8 cellular contexts compared by ENCODE assay signal in the genomic region with DNA sequence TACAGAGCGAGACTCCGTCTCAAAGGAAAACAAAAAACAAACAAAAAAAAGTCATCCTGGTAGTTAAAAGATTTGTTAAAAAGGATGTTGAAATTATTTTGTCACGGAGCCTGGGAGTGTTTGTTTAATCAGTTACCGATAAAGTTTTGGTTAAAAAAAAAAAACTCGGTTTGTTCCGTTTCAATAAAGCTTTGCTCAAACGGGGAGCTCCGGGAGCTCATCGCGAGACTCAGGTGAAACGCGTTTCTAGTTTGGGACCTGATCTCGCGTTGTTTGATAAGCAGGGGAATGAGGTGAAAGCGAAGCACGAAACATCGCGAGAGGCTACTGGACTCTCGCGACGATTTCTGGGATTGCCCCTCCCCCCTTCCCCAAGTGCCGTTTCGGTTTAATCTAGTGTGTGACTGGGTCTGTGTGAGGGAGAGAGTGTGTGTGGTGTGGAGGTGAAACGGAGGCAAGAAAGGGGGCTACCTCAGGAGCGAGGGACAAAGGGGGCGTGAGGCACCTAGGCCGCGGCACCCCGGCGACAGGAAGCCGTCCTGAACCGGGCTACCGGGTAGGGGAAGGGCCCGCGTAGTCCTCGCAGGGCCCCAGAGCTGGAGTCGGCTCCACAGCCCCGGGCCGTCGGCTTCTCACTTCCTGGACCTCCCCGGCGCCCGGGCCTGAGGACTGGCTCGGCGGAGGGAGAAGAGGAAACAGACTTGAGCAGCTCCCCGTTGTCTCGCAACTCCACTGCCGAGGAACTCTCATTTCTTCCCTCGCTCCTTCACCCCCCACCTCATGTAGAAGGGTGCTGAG. TPM values are rescaled to one million over a fixed set of nuclear protein-coding genes. Genes with fewer than 3 reads are reported as not detected.
DNase-seq lines count a peak whose midpoint lies in the region; ATAC-seq and TF ChIP-seq lines count a peak whose summit lies in the region.

Gene CDK12 (plus strand): TSS at position 374 of the 798 bp plus-strand sequence. CDS start 586 bp downstream, outside the sequence.

- TF ChIP-seq CTCF in choroid plexus epithelial cell (conservative IDR thresholded peaks at IDR 0.05; ENCODE audit: low read depth, low read length) (no peak), kidney epithelial cell (IDR thresholded peaks at IDR 0.05; ENCODE audit: insufficient read depth, low read length, poor library complexity, severe bottlenecking) (no peak)

- POLR2A ChIA-PET in activated CD4-positive, alpha-beta T cell treated with anti-CD3 and anti-CD28 coated beads for 36 hours (lab: Charles Lee): interaction anchor here (0.6 to 5.5 kb wide), 13 partner anchors 10 to 872 kb away, joined by 3 to 96 read pairs (median 4); partner anchors contain the start of genes FBXL20, MED1 and WIPF2

- H3K4me1 Mint-ChIP-seq in activated CD4-positive, alpha-beta T cell treated with anti-CD3 and anti-CD28 coated beads for 36 hours: peaks cover 22% of the 10 kb centered on the region

- peak within 1 kb of the TSS; percentile 91 for H3K4me3 Mint-ChIP-seq in activated CD4-positive, alpha-beta T cell treated with anti-CD3 and anti-CD28 coated beads for 36 hours

- H3K27ac Mint-ChIP-seq in activated CD4-positive, alpha-beta T cell treated with anti-CD3 and anti-CD28 coated beads for 36 hours: peak within 1 kb of the TSS; percentile 94

- ATAC-seq in HG03439 (IDR thresholded peaks at IDR 0.05; ENCODE audit: unreplicated experiment): peak; percentile 79
- peak; percentile 91 for ATAC-seq in activated CD4-positive, alpha-beta T cell treated with anti-CD3 and anti-CD28 coated beads for 36 hours

- H3K27me3 Mint-ChIP-seq in activated CD4-positive, alpha-beta T cell treated with anti-CD3 and anti-CD28 coated beads for 36 hours: no peaks in the 10 kb centered on the region

- DNase-seq in AG20443 (ENCODE audit: low spot score) (peak; percentile 98), NCI-H524 (lab: John Stamatoyannopoulos, UW) (peak; percentile 99 to 100), choroid plexus epithelial cell (ENCODE audit: low read depth) (peak; percentile 100), kidney epithelial cell (ENCODE audit: low read depth) (peak; percentile 91)
- peak; percentile 97 for DNase-seq in activated CD4-positive, alpha-beta T cell treated with anti-CD3 and anti-CD28 coated beads for 36 hours
- DNase-seq in stimulated activated CD4-positive, alpha-beta T cell treated with anti-CD3 and anti-CD28 coated beads, Interleukin-15, amount 100 ng/mL, for 48 hours (ENCODE audit: low read depth in 2 of 2): peak; percentile 92

- no peaks in the 10 kb centered on the region for H3K27me3 ChIP-seq in kidney epithelial cell (ENCODE audit: control insufficient read depth, insufficient read depth, low read length)

- H3K36me3 ChIP-seq in kidney epithelial cell (ENCODE audit: control insufficient read depth, insufficient read depth, low read length): no peaks in the 10 kb centered on the region

- H3K36me3 Mint-ChIP-seq in activated CD4-positive, alpha-beta T cell treated with anti-CD3 and anti-CD28 coated beads for 36 hours (ENCODE audit: low read depth): peaks cover 35% of the 10 kb centered on the region

- CTCF ChIA-PET in activated CD4-positive, alpha-beta T cell treated with anti-CD3 and anti-CD28 coated beads for 36 hours (lab: Charles Lee): interaction anchor here (0.6 to 2.8 kb wide), 7 partner anchors 9 to 472 kb away, joined by 3 to 32 read pairs (median 3); partner anchors contain the start of gene MED1

- intact Hi-C loops in activated CD4-positive, alpha-beta T cell treated with anti-CD3 and anti-CD28 coated beads for 36 hours (cut with DNase I, micrococcal nuclease): loop anchor here (1.0 to 10.0 kb wide), 14 partner anchors 10 to 758 kb away; partner anchors contain the start of genes MED1 (in 2 of the 2), PSMD3 (in 2 of the 2), RPL19 (in 2 of the 2) and FBXL20 (in 1 of the 2)

- H3K4me3 ChIP-seq in choroid plexus epithelial cell (ENCODE audit: low read depth, low read length) (peak within 1 kb of the TSS; percentile 99), kidney epithelial cell (ENCODE audit: low read depth, low read length) (peak within 1 kb of the TSS; percentile 88)

- H3K9me3 Mint-ChIP-seq in activated CD4-positive, alpha-beta T cell treated with anti-CD3 and anti-CD28 coated beads for 36 hours (ENCODE audit: low read depth): no peaks in the 10 kb centered on the region

- peak; percentile 97 for TF ChIP-seq POLR2A in GM19099 (IDR thresholded peaks at IDR 0.05; ENCODE audit: extremely low read depth, insufficient read length, low read depth)

RNA-seq across cellular contexts. Expression of gene CDK12, which starts in this region (rescaled TPM):
- 10 to 100 TPM; 65.9 to 83.3 TPM for total RNA-seq in activated CD4-positive, alpha-beta T cell treated with anti-CD3 and anti-CD28 coated beads for 36 hours
- 34.2 and 38.7 TPM in 2 replicates for total RNA-seq in kidney epithelial cell

Comparison
In these comparisons a context has a peak if more than half of its experiments do, and no peak if none do; other contexts are left out.
1. Peak in every context shown above with its lines: DNase-seq, ATAC-seq and H3K4me3 ChIP-seq.